8 cellular contexts compared by ENCODE assay signal in the genomic region with DNA sequence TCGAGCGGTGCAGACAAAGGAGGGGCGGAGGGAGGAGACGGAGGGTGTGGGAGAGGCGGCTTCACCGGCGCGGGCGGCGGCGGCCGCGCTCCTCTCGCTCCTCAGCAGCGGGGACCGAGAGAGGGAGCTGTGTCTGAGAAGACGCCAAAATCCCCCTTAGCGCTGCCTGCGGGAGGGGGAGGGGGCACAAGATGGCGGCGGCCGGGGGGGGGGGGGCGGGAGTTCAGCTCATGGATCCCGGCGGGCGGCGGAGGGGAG. TPM values are rescaled to one million over a fixed set of nuclear protein-coding genes. Genes with fewer than 3 reads are reported as not detected.
DNase-seq lines count a peak whose midpoint lies in the region; ATAC-seq lines count a peak whose summit lies in the region.

No MANE protein-coding gene starts in this region.

- H4K20me1 ChIP-seq in BLaER1: peaks cover 39% of the 10 kb centered on the region

- H3K4me1 ChIP-seq in BLaER1: peaks cover 41% of the 10 kb centered on the region
- H3K4me1 ChIP-seq in iPS-18a (ENCODE audit: control insufficient read depth, low read depth, low read length): peaks cover 24% of the 10 kb centered on the region

- H3K4me2 ChIP-seq in BLaER1: peak overlapping the region; percentile 27

- H3K9me3 ChIP-seq in BLaER1 (no peaks in the 10 kb centered on the region), iPS-18a (ENCODE audit: control insufficient read depth, low read depth, low read length) (no peaks in the 10 kb centered on the region)

- H3K27me3 Mint-ChIP-seq in activated naive CD8-positive, alpha-beta T cell treated with anti-CD3 and anti-CD28 coated beads, Interleukin-2, amount 10 ng/mL, durations not matched to agents 7 days and 5 days: no peaks in the 10 kb centered on the region

- H3K27ac Mint-ChIP-seq in activated naive CD8-positive, alpha-beta T cell treated with anti-CD3 and anti-CD28 coated beads, Interleukin-2, amount 10 ng/mL, durations not matched to agents 7 days and 5 days: peak overlapping the region; percentile 87

- H3K27me3 ChIP-seq in BLaER1: no peaks in the 10 kb centered on the region
- no peaks in the 10 kb centered on the region for H3K27me3 ChIP-seq in iPS-18a (ENCODE audit: control insufficient read depth, insufficient read depth, low read length)

- peak overlapping the region; percentile 100 for H3K9ac ChIP-seq in BLaER1
- H3K9ac ChIP-seq in iPS-18a (ENCODE audit: low read length): peak overlapping the region; percentile 86

- no peak for DNase-seq in activated naive CD8-positive, alpha-beta T cell treated with anti-CD3 and anti-CD28 coated beads, Interleukin-2, amount 10 ng/mL, durations not matched to agents 7 days and 5 days
- peak; percentile 85 for DNase-seq in stimulated activated naive CD4-positive, alpha-beta T cell treated with Interleukin-2 at 50 U/mL for 16 hours (lab: John Stamatoyannopoulos, UW)
- no peak for DNase-seq in NAMALWA (ENCODE audit: low spot score)

- ATAC-seq in GM19397 (IDR thresholded peaks at IDR 0.05; ENCODE audit: unreplicated experiment) (peak; percentile 28), HG03521 (IDR thresholded peaks at IDR 0.05; ENCODE audit: unreplicated experiment) (peak; percentile 26), HG02981 (IDR thresholded peaks at IDR 0.05; ENCODE audit: unreplicated experiment) (no peak)
- peak; percentile 10 for ATAC-seq in activated naive CD8-positive, alpha-beta T cell treated with anti-CD3 and anti-CD28 coated beads, Interleukin-2, amount 10 ng/mL, durations not matched to agents 7 days and 5 days (ENCODE audit: low read depth)

- H3K9me3 Mint-ChIP-seq in activated naive CD8-positive, alpha-beta T cell treated with anti-CD3 and anti-CD28 coated beads, Interleukin-2, amount 10 ng/mL, durations not matched to agents 7 days and 5 days: no peaks in the 10 kb centered on the region

- peaks cover 54% of the 10 kb centered on the region for H3K36me3 ChIP-seq in BLaER1
- peaks cover 57% of the 10 kb centered on the region for H3K36me3 ChIP-seq in iPS-18a (ENCODE audit: control insufficient read depth, low read depth, low read length)

- H3K4me3 Mint-ChIP-seq in activated naive CD8-positive, alpha-beta T cell treated with anti-CD3 and anti-CD28 coated beads, Interleukin-2, amount 10 ng/mL, durations not matched to agents 7 days and 5 days: peak overlapping the region; percentile 74

- POLR2A ChIA-PET in activated naive CD8-positive, alpha-beta T cell treated with anti-CD3 and anti-CD28 coated beads, Interleukin-2, amount 10 ng/mL, durations not matched to agents 7 days and 5 days (lab: Charles Lee): interaction anchor here (0.7 to 5.2 kb wide), 16 partner anchors 8 to 737 kb away, joined by 3 to 130 read pairs (median 5); partner anchors contain the start of genes BCAS4, DPM1, MOCS3 and PARD6B

- peaks cover 43% of the 10 kb centered on the region for H3K36me3 Mint-ChIP-seq in activated naive CD8-positive, alpha-beta T cell treated with anti-CD3 and anti-CD28 coated beads, Interleukin-2, amount 10 ng/mL, durations not matched to agents 7 days and 5 days

- H3K4me3 ChIP-seq in BLaER1: peak overlapping the region; percentile 100
- H3K4me3 ChIP-seq in iPS-18a (ENCODE audit: low read length): no peak overlapping the region

- H3K27ac ChIP-seq in BLaER1 (peak overlapping the region; percentile 100), iPS-18a (ENCODE audit: low read length) (no peak overlapping the region)

- H3K4me1 Mint-ChIP-seq in activated naive CD8-positive, alpha-beta T cell treated with anti-CD3 and anti-CD28 coated beads, Interleukin-2, amount 10 ng/mL, durations not matched to agents 7 days and 5 days: peaks cover 36% of the 10 kb centered on the region

RNA-seq across cellular contexts. Expression of gene ADNP, which starts 0.3 kb away (rescaled TPM):
- total RNA-seq in activated naive CD8-positive, alpha-beta T cell treated with anti-CD3 and anti-CD28 coated beads, Interleukin-2, amount 10 ng/mL, durations not matched to agents 7 days and 5 days: 10 to 100 TPM; 75.1 to 77.6 TPM

RNA-seq across cellular contexts. Expression of gene DPM1, which starts 27.4 kb away (rescaled TPM):
- 10 to 100 TPM; 48.1 to 48.9 TPM for total RNA-seq in activated naive CD8-positive, alpha-beta T cell treated with anti-CD3 and anti-CD28 coated beads, Interleukin-2, amount 10 ng/mL, durations not matched to agents 7 days and 5 days

RNA-seq across cellular contexts. Expression of gene MOCS3, which starts 27.6 kb away (rescaled TPM):
- total RNA-seq in activated naive CD8-positive, alpha-beta T cell treated with anti-CD3 and anti-CD28 coated beads, Interleukin-2, amount 10 ng/mL, durations not matched to agents 7 days and 5 days: 1 to 10 TPM; 5.3 to 5.8 TPM
